ENCODE assay signal across 20 cellular contexts in the genomic region with DNA sequence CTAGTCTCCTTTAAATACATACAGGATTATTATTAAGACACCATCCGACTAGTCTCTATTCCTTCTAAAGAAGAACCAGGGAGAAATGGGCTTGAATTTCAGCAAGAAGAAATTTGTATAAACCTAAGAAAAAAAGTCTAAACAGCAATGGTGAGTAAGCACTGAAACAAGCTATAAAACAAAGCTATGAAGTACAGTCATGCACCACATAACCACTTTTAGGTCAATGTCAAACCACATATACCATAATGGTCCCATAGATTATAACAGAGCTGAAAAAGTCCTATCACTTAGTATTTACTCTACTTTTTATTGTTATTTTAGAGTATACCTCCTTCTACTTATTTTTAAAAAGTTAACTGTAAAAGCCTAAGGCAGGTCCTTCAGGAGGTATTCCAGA.
DNase-seq lines count a peak whose midpoint lies in the region; TF ChIP-seq lines count a peak whose summit lies in the region.
"Had no signal": no experiment of that assay in that cellular context is flagged by ENCODE, and none has a peak within 500 bp of the region (broad histone marks: within the 10 kb centered on the region; RNA-seq: fewer than 3 reads in every experiment).

No MANE protein-coding gene starts in this region.

- no peaks in the 10 kb centered on the region for H3K4me1 Mint-ChIP-seq in immature natural killer cell
- H3K4me1 Mint-ChIP-seq: activated CD8-positive, alpha-beta memory T cell treated with anti-CD3 and anti-CD28 coated beads, Interleukin-2, amount 10 ng/mL, durations not matched to agents 7 days and 5 days had no signal

- H3K4me3 Mint-ChIP-seq in immature natural killer cell, result no peak overlapping the region
- H3K4me3 Mint-ChIP-seq: activated CD8-positive, alpha-beta memory T cell treated with anti-CD3 and anti-CD28 coated beads, Interleukin-2, amount 10 ng/mL, durations not matched to agents 7 days and 5 days; endodermal cell had no signal

- TF ChIP-seq CTCF in choroid plexus epithelial cell (conservative IDR thresholded peaks at IDR 0.05; ENCODE audit: low read depth, low read length) (no peak), kidney epithelial cell (IDR thresholded peaks at IDR 0.05; ENCODE audit: insufficient read depth, low read length, poor library complexity, severe bottlenecking) (no peak), tibial artery (IDR thresholded peaks at IDR 0.05) (no peak), GM20000 (IDR thresholded peaks at IDR 0.05; ENCODE audit: extremely low read depth, missing control alignments) (no peak)

- DNase-seq in COLO829 (ENCODE audit: low spot score) (peak; percentile 7), M059J (ENCODE audit: low read depth) (peak; percentile 73), choroid plexus epithelial cell (ENCODE audit: low read depth) (peak; percentile 80), kidney epithelial cell (ENCODE audit: low read depth) (peak; percentile 31), tibial artery (no peak), GM20000 (ENCODE audit: low spot score) (no peak), immature natural killer cell (no peak), NCI-H510A (lab: John Stamatoyannopoulos, UW) (no peak)
- DNase-seq: activated CD8-positive, alpha-beta memory T cell treated with anti-CD3 and anti-CD28 coated beads, Interleukin-2, amount 10 ng/mL, durations not matched to agents 7 days and 5 days; adrenal gland; Caco-2; endodermal cell; NCI-H1417; NCI-H2171 treated with DMSO at 0.1 percent for 48 hours; nucleus accumbens; Peyer's patch; SK-N-SH; stimulated activated naive CD8-positive, alpha-beta T cell treated with anti-CD3 and anti-CD28 coated beads, Interleukin-15, Interleukin-2, amounts not matched to agents 100 U/mL and 50 U/mL, for 24 hours; T1000 had no signal

- no peak overlapping the region for H3K27ac ChIP-seq in tibial artery
- H3K27ac ChIP-seq: adrenal gland, Peyer's patch, right atrium auricular region had no signal

- no peaks in the 10 kb centered on the region for H3K9me3 ChIP-seq in tibial artery
- H3K9me3 ChIP-seq: adrenal gland, Caco-2, Peyer's patch, SK-N-SH had no signal

- peaks cover 0 to 5% (median 0%) of the 10 kb centered on the region in 6 donors for H3K9me3 Mint-ChIP-seq in immature natural killer cell

- H3K27ac Mint-ChIP-seq in immature natural killer cell, result no peak overlapping the region
- H3K27ac Mint-ChIP-seq: activated CD8-positive, alpha-beta memory T cell treated with anti-CD3 and anti-CD28 coated beads, Interleukin-2, amount 10 ng/mL, durations not matched to agents 7 days and 5 days; endodermal cell had no signal

- intact Hi-C loops in tibial artery (cut with DNase I; ENCODE audit: low total_unique reads), result no loop called here

- no peaks in the 10 kb centered on the region for H3K36me3 Mint-ChIP-seq in immature natural killer cell
- H3K36me3 Mint-ChIP-seq: activated CD8-positive, alpha-beta memory T cell treated with anti-CD3 and anti-CD28 coated beads, Interleukin-2, amount 10 ng/mL, durations not matched to agents 7 days and 5 days had no signal

- H3K4me3 ChIP-seq in choroid plexus epithelial cell (ENCODE audit: low read depth, low read length) (no peak overlapping the region), kidney epithelial cell (ENCODE audit: low read depth, low read length) (no peak overlapping the region), tibial artery (no peak overlapping the region)
- H3K4me3 ChIP-seq: adrenal gland, Peyer's patch, right atrium auricular region had no signal

- H3K4me1 ChIP-seq in tibial artery, result peaks cover 0 to 17% (median 0%) of the 10 kb centered on the region in 4 donors
- H3K4me1 ChIP-seq: adrenal gland, Caco-2, Peyer's patch, right atrium auricular region had no signal

- peaks cover 4% of the 10 kb centered on the region for H3K27me3 ChIP-seq in kidney epithelial cell (ENCODE audit: control insufficient read depth, insufficient read depth, low read length)
- no peaks in the 10 kb centered on the region for H3K27me3 ChIP-seq in tibial artery
- H3K27me3 ChIP-seq: adrenal gland, Peyer's patch, right atrium auricular region had no signal

- no peaks in the 10 kb centered on the region for H3K36me3 ChIP-seq in kidney epithelial cell (ENCODE audit: control insufficient read depth, insufficient read depth, low read length)
- H3K36me3 ChIP-seq in tibial artery, result no peaks in the 10 kb centered on the region
- H3K36me3 ChIP-seq: adrenal gland, Peyer's patch, right atrium auricular region had no signal

- no peaks in the 10 kb centered on the region for H3K27me3 Mint-ChIP-seq in immature natural killer cell (ENCODE audit: low read depth in 3 of 3)
- H3K27me3 Mint-ChIP-seq: activated CD8-positive, alpha-beta memory T cell treated with anti-CD3 and anti-CD28 coated beads, Interleukin-2, amount 10 ng/mL, durations not matched to agents 7 days and 5 days had no signal

Comparison
In these comparisons a context has a peak if more than half of its experiments do, and no peak if none do; other contexts are left out.
1. DNase-seq: peak in COLO829 (single experiment), M059J (single experiment), choroid plexus epithelial cell (single experiment) and kidney epithelial cell (single experiment); none in tibial artery (0 of 2), GM20000 (single experiment), immature natural killer cell (0 of 3) and NCI-H510A (single experiment).